ENCODE assay signal across 9 cellular contexts in the genomic region with DNA sequence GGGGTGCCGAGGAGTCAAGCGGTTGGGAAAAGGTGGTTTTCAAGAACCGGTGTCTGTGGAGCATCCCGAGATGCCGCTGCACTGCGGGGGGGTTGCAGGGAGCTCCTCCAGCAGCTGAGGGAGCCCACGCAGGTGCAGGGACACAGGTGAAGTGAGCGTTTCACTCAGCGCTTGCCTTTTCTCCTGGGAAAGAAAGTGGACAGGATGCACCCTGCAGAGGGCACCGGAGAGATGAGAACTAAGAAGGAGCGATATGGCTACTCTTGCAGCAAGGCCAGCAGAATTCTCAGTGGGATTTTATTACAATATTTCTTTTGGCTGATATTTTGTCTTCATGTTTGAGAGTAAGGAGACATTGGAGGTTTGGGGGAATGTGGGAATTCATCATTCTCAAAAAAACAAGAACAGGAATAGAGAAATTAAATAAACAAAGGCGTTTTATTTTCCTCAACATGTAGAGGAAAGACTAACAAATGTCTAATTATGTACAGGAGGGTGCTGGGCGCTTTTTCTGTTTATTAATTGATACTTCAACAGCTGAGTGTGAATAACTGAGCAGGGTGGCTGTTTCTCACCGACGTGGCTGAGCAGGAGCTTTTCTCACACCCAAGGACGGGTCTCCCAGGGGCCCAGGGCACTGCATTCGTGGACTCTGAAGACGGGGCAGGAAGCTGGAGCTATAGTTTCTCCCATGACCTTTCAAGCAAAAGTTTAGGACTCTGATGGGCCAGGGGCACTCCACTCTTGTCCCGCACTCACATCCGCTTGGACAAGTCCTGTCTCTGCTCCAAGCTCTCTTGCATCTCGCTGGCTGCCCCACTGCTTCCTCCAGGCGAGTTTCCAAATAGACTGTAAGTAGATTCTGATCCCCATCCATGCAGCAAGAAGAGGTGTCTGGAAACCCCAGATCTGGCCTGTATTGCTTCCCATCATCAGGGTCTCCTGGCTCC.
DNase-seq lines count a peak whose midpoint lies in the region; ATAC-seq and TF ChIP-seq lines count a peak whose summit lies in the region.
"Had no signal": no experiment of that assay in that cellular context is flagged by ENCODE, and none has a peak within 500 bp of the region (broad histone marks: within the 10 kb centered on the region; RNA-seq: fewer than 3 reads in every experiment).

No MANE protein-coding gene starts in this region.

- ATAC-seq in WTC11 (peak; percentile 55; the same call in 1 of the 2 replicates), HG02840 (IDR thresholded peaks at IDR 0.05; ENCODE audit: low FRiP score, unreplicated experiment) (no peak)

- POLR2A ChIA-PET in WTC11 (lab: Charles Lee) = no interaction called here

- H3K9me3 Mint-ChIP-seq in WTC11 = peaks cover 7% of the 10 kb centered on the region; the same call in 1 of the 2 replicates

- H3K27me3 Mint-ChIP-seq in WTC11 (ENCODE audit: low read depth) = no peaks in the 10 kb centered on the region

- peaks cover 0 to 9% (median 3%) of the 10 kb centered on the region in 3 donors for H3K4me1 ChIP-seq in skeletal muscle tissue (ENCODE audit: control insufficient read depth in 3 of 3, insufficient read depth in 3 of 3, low read length in 3 of 3)
- H3K4me1 ChIP-seq in SJCRH30 = no peaks in the 10 kb centered on the region

- no peak overlapping the region for H3K4me3 ChIP-seq in skeletal muscle tissue (ENCODE audit: low read length in 3 of 3)
- H3K4me3 ChIP-seq in SJCRH30 = no peak overlapping the region

- no peak overlapping the region for H3K4me3 Mint-ChIP-seq in WTC11

- H3K27me3 ChIP-seq in skeletal muscle tissue (ENCODE audit: control insufficient read depth in 3 of 3, insufficient read depth in 3 of 3, low read length in 3 of 3) (no peaks in the 10 kb centered on the region), SJCRH30 (no peaks in the 10 kb centered on the region)

- peaks cover 9% of the 10 kb centered on the region for H3K36me3 Mint-ChIP-seq in WTC11

- no peak overlapping the region for H3K9ac ChIP-seq in skeletal muscle tissue (ENCODE audit: low read depth in 1 of 3, low read length in 3 of 3)
- H3K9ac ChIP-seq: KMS-11 had no signal

- H3K4me1 Mint-ChIP-seq in WTC11 = peaks cover 9% of the 10 kb centered on the region; the same call in 1 of the 2 replicates

- CTCF ChIA-PET in WTC11 (lab: Charles Lee) = interaction anchor here (0.5 to 1.1 kb wide), 2 partner anchors 12 to 28 kb away, joined by 3 read pairs; no protein-coding TSS in a partner anchor

- H3K9me3 ChIP-seq in skeletal muscle tissue (ENCODE audit: control insufficient read depth in 3 of 3, low read length in 3 of 3) (peaks cover 0 to 2% (median 0%) of the 10 kb centered on the region in 3 donors), SJCRH30 (replicated peaks) (no peaks in the 10 kb centered on the region)

- H3K36me3 ChIP-seq in skeletal muscle tissue (ENCODE audit: control insufficient read depth in 3 of 3, insufficient read depth in 3 of 3, low read length in 3 of 3) (peaks cover 0 to 3% (median 0%) of the 10 kb centered on the region in 3 donors), SJCRH30 (no peaks in the 10 kb centered on the region)

- H3K27ac ChIP-seq in skeletal muscle tissue (ENCODE audit: low read depth, low read length) (peak overlapping the region; percentile 19), SJCRH30 (no peak overlapping the region)
- H3K27ac ChIP-seq: KMS-11 had no signal

- no peak overlapping the region for H3K27ac Mint-ChIP-seq in WTC11

- DNase-seq in WTC11 (ENCODE audit: low spot score) (no peak), iPS-NIHi7 (ENCODE audit: extremely low spot score) (peak; percentile 63), hepatic stellate cell (ENCODE audit: low spot score) (no peak), SJCRH30 (no peak)
- DNase-seq: islet precursor cell had no signal

- TF ChIP-seq CTCF in LNCAP (IDR thresholded peaks at IDR 0.05) (peak; percentile 41; the same call in 1 of the 2 replicates), WTC11 (IDR thresholded peaks at IDR 0.05) (no peak)

TF ChIP-seq in WTC11, 78 proteins besides CTCF, POLR2A, EP300 and RAD21:
- TF ChIP-seq, protein P1, sequence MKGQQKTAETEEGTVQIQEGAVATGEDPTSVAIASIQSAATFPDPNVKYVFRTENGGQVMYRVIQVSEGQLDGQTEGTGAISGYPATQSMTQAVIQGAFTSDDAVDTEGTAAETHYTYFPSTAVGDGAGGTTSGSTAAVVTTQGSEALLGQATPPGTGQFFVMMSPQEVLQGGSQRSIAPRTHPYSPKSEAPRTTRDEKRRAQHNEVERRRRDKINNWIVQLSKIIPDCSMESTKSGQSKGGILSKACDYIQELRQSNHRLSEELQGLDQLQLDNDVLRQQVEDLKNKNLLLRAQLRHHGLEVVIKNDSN (CRISPR knock-in tag; IDR thresholded peaks at IDR 0.05) = no peak
